Comparison of ENCODE assay signal across 12 cellular contexts in the genomic region with DNA sequence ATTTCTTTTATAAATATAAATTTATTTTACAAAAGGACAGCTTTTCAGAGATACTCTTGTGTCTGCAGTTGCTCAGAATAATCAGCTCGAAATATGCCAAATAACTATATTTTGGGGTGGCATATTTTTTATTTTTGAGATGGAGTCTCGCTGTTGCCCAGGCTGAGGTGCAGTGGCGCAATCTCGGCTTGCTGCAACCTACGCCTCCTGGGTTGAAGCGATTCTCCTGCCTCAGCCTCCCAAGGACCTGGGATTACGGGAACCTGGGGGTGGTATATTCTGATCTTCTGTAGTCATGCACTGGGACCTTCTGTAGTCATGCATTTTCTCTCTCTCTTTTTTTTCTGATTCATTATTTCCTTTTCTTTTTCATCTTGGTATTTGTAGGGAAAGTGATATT.
DNase-seq lines count a peak whose midpoint lies in the region; ATAC-seq and TF ChIP-seq lines count a peak whose summit lies in the region.
"Had no signal": no experiment of that assay in that cellular context is flagged by ENCODE, and none has a peak within 500 bp of the region (broad histone marks: within the 10 kb centered on the region; RNA-seq: fewer than 3 reads in every experiment).

No MANE protein-coding gene starts in this region.

- H3K27ac ChIP-seq in BLaER1 treated with 17β-estradiol and CSF1 and Interleukin-3, amounts not matched to agents 10 nM and 100 nM, result peak overlapping the region; percentile 76 to 96 (median 90); a peak in 18 of 22 replicates
- H3K27ac ChIP-seq in SU-DHL-6 (ENCODE audit: low read depth, low read length) (peak overlapping the region; percentile 100), mesenchymal stem cell (ENCODE audit: low read length, poor library complexity, severe bottlenecking) (no peak overlapping the region), foreskin keratinocyte (no peak overlapping the region)

- no peak overlapping the region for H3K18ac ChIP-seq in mesenchymal stem cell (ENCODE audit: low read depth in 1 of 2, low read length in 2 of 2)

- peak overlapping the region; percentile 87 for H3K4me3 Mint-ChIP-seq in activated naive CD8-positive, alpha-beta T cell treated with anti-CD3 and anti-CD28 coated beads, Interleukin-2, amount 10 ng/mL, durations not matched to agents 7 days and 5 days
- H3K4me3 Mint-ChIP-seq: nephron progenitor cell had no signal

- peaks cover 55 to 89% (median 80%) of the 10 kb centered on the region in 10 experiments for H3K4me1 ChIP-seq in BLaER1 treated with 17β-estradiol and CSF1 and Interleukin-3, amounts not matched to agents 10 nM and 100 nM
- peaks cover 2% of the 10 kb centered on the region for H3K4me1 ChIP-seq in mesenchymal stem cell (ENCODE audit: control insufficient read depth, insufficient read depth, low read depth, low read length)
- H3K4me1 ChIP-seq in foreskin keratinocyte, result no peaks in the 10 kb centered on the region

- no peak overlapping the region for H4K91ac ChIP-seq in mesenchymal stem cell (ENCODE audit: low read length)

- H3K4ac ChIP-seq in mesenchymal stem cell (ENCODE audit: low read depth in 1 of 2, low read length in 2 of 2), result no peak overlapping the region

- no peaks in the 10 kb centered on the region for H3K79me1 ChIP-seq in mesenchymal stem cell (replicated peaks; ENCODE audit: low read length, poor library complexity, severe bottlenecking)

- no peak overlapping the region for H2BK12ac ChIP-seq in mesenchymal stem cell (ENCODE audit: low read length in 2 of 2)

- H4K20me1 ChIP-seq in BLaER1 treated with 17β-estradiol and CSF1 and Interleukin-3, amounts not matched to agents 10 nM and 100 nM, result no peaks in the 10 kb centered on the region
- H4K20me1 ChIP-seq in SU-DHL-6 (ENCODE audit: low read depth, low read length), result no peaks in the 10 kb centered on the region

- peak overlapping the region; percentile 92 for H3K27ac Mint-ChIP-seq in activated naive CD8-positive, alpha-beta T cell treated with anti-CD3 and anti-CD28 coated beads, Interleukin-2, amount 10 ng/mL, durations not matched to agents 7 days and 5 days
- H3K27ac Mint-ChIP-seq: nephron progenitor cell had no signal

- H2BK15ac ChIP-seq in mesenchymal stem cell (ENCODE audit: low read depth, poor library complexity, severe bottlenecking), result no peak overlapping the region

- peaks cover 95% of the 10 kb centered on the region for H3K79me2 ChIP-seq in SU-DHL-6 (ENCODE audit: insufficient read depth, low read length)

- DNase-seq in activated naive CD8-positive, alpha-beta T cell treated with anti-CD3 and anti-CD28 coated beads, Interleukin-2, amount 10 ng/mL, durations not matched to agents 7 days and 5 days, result no peak
- DNase-seq in stimulated activated CD4-positive, alpha-beta T cell treated with anti-CD3 and anti-CD28 coated beads, Interleukin-2, amount 100 ng/mL, for 24 hours, result peak; percentile 55 to 63
- DNase-seq in mesenchymal stem cell, result no peak
- DNase-seq in foreskin keratinocyte, result no peak
- no peak for DNase-seq in NCI-H2227 treated with DMSO at 0.1 percent for 48 hours (lab: John Stamatoyannopoulos, UW)
- DNase-seq: kidney glomerular epithelial cell, NCI-H2081 treated with DMSO at 0.1 percent for 48 hours, nephron progenitor cell, SW 1271 had no signal

- peak overlapping the region in 9 of 10 experiments; percentile 49 to 71 (median 61); a peak in 15 of 20 replicates for H3K4me3 ChIP-seq in BLaER1 treated with 17β-estradiol and CSF1 and Interleukin-3, amounts not matched to agents 10 nM and 100 nM
- H3K4me3 ChIP-seq in SU-DHL-6 (ENCODE audit: insufficient read depth, low read length, poor library complexity, severe bottlenecking) (peak overlapping the region; percentile 85), mesenchymal stem cell (ENCODE audit: insufficient read depth in 1 of 2, low read depth in 1 of 2, low read length in 2 of 2) (no peak overlapping the region)

- H3K23ac ChIP-seq in mesenchymal stem cell (ENCODE audit: low read length in 2 of 2), result no peak overlapping the region

- no peak overlapping the region for H4K8ac ChIP-seq in mesenchymal stem cell (ENCODE audit: low read length)

- 98% methylated on average over 4 of the region's 7 CpGs for WGBS in mesenchymal stem cell

- no peaks in the 10 kb centered on the region for H3K9me2 ChIP-seq in SU-DHL-6 (replicated peaks; ENCODE audit: insufficient read depth, low read length)

- H2BK120ac ChIP-seq in mesenchymal stem cell (ENCODE audit: low read depth, low read length), result no peak overlapping the region

- no peak for ATAC-seq in activated naive CD8-positive, alpha-beta T cell treated with anti-CD3 and anti-CD28 coated beads, Interleukin-2, amount 10 ng/mL, durations not matched to agents 7 days and 5 days (ENCODE audit: low read depth)
- ATAC-seq in foreskin keratinocyte, result no peak
- ATAC-seq in GM19328 (IDR thresholded peaks at IDR 0.05; ENCODE audit: unreplicated experiment), result no peak

- peaks cover 37% of the 10 kb centered on the region for H3K4me1 Mint-ChIP-seq in activated naive CD8-positive, alpha-beta T cell treated with anti-CD3 and anti-CD28 coated beads, Interleukin-2, amount 10 ng/mL, durations not matched to agents 7 days and 5 days
- H3K4me1 Mint-ChIP-seq: nephron progenitor cell had no signal

- no peak overlapping the region for H2BK5ac ChIP-seq in mesenchymal stem cell (ENCODE audit: low read depth, low read length, poor library complexity, severe bottlenecking)

- TF ChIP-seq CTCF in SU-DHL-6 (IDR thresholded peaks at IDR 0.05; ENCODE audit: insufficient read depth, low read length, poor library complexity, severe bottlenecking) (no peak), foreskin keratinocyte (conservative IDR thresholded peaks at IDR 0.05) (no peak)

- H2AFZ ChIP-seq in SU-DHL-6 (ENCODE audit: low read depth, low read length, severe bottlenecking), result no peak overlapping the region
- no peak overlapping the region for H2AFZ ChIP-seq in mesenchymal stem cell (ENCODE audit: low read depth, low read length)

- POLR2A ChIA-PET in activated naive CD8-positive, alpha-beta T cell treated with anti-CD3 and anti-CD28 coated beads, Interleukin-2, amount 10 ng/mL, durations not matched to agents 7 days and 5 days (lab: Charles Lee), result interaction anchor here (0.7 to 14.2 kb wide), 12 partner anchors 6 to 945 kb away, joined by 3 to 258 read pairs (median 46); a partner anchor contains a TSS

- H3K14ac ChIP-seq in mesenchymal stem cell (ENCODE audit: low read length in 2 of 2), result no peak overlapping the region

- peak overlapping the region; percentile 78 to 97 (median 87) for H3K4me2 ChIP-seq in BLaER1 treated with 17β-estradiol and CSF1 and Interleukin-3, amounts not matched to agents 10 nM and 100 nM
- H3K4me2 ChIP-seq in SU-DHL-6 (ENCODE audit: low read depth, low read length, poor library complexity, severe bottlenecking), result peak overlapping the region; percentile 99
- no peak overlapping the region for H3K4me2 ChIP-seq in mesenchymal stem cell (ENCODE audit: low read length, poor library complexity, severe bottlenecking)

- H3K27me3 Mint-ChIP-seq in activated naive CD8-positive, alpha-beta T cell treated with anti-CD3 and anti-CD28 coated beads, Interleukin-2, amount 10 ng/mL, durations not matched to agents 7 days and 5 days, result peaks cover 1% of the 10 kb centered on the region

- no peaks in the 10 kb centered on the region for H3K9me3 Mint-ChIP-seq in activated naive CD8-positive, alpha-beta T cell treated with anti-CD3 and anti-CD28 coated beads, Interleukin-2, amount 10 ng/mL, durations not matched to agents 7 days and 5 days
- H3K9me3 Mint-ChIP-seq: nephron progenitor cell had no signal

- H3K9me3 ChIP-seq in BLaER1 treated with 17β-estradiol and CSF1 and Interleukin-3, amounts not matched to agents 10 nM and 100 nM (replicated peaks in 1 of 11), result no peaks in the 10 kb centered on the region
- H3K9me3 ChIP-seq in SU-DHL-6 (ENCODE audit: insufficient read depth, low read length), result no peaks in the 10 kb centered on the region
- no peaks in the 10 kb centered on the region for H3K9me3 ChIP-seq in mesenchymal stem cell (ENCODE audit: control insufficient read depth, low read length)

- H3K36me3 ChIP-seq in BLaER1 treated with 17β-estradiol and CSF1 and Interleukin-3, amounts not matched to agents 10 nM and 100 nM, result peaks cover 0 to 19% (median 10%) of the 10 kb centered on the region in 11 experiments; a peak in 14 of 22 replicates
- H3K36me3 ChIP-seq in SU-DHL-6 (ENCODE audit: low read length) (peaks cover 5% of the 10 kb centered on the region), mesenchymal stem cell (ENCODE audit: control insufficient read depth in 1 of 2, insufficient read depth in 2 of 2, low read depth in 1 of 2, low read length in 2 of 2) (peaks cover 0 to 3% of the 10 kb centered on the region in 2 experiments)

- H3K9ac ChIP-seq in BLaER1 treated with 17β-estradiol and CSF1 and Interleukin-3, amounts not matched to agents 10 nM and 100 nM, result peak overlapping the region in 7 of 11 experiments; percentile 77 to 87 (median 83); a peak in 10 of 22 replicates
- H3K9ac ChIP-seq in SU-DHL-6 (ENCODE audit: low read length) (peak overlapping the region; percentile 84), mesenchymal stem cell (ENCODE audit: low read length) (no peak overlapping the region)

- no peaks in the 10 kb centered on the region for H3K27me3 ChIP-seq in BLaER1 treated with 17β-estradiol and CSF1 and Interleukin-3, amounts not matched to agents 10 nM and 100 nM
- H3K27me3 ChIP-seq in SU-DHL-6 (ENCODE audit: low read length) (no peaks in the 10 kb centered on the region), mesenchymal stem cell (ENCODE audit: control insufficient read depth in 1 of 2, insufficient read depth in 1 of 2, low read length in 2 of 2) (no peaks in the 10 kb centered on the region), foreskin keratinocyte (no peaks in the 10 kb centered on the region)

- peaks cover 63% of the 10 kb centered on the region for H3F3A ChIP-seq in SU-DHL-6 (ENCODE audit: insufficient read depth)

- H3K36me3 Mint-ChIP-seq in activated naive CD8-positive, alpha-beta T cell treated with anti-CD3 and anti-CD28 coated beads, Interleukin-2, amount 10 ng/mL, durations not matched to agents 7 days and 5 days, result peaks cover 64% of the 10 kb centered on the region

- no peak overlapping the region for H2AK5ac ChIP-seq in mesenchymal stem cell (ENCODE audit: low read length, severe bottlenecking)

Comparison
In these comparisons a context has a peak if more than half of its experiments do, and no peak if none do; other contexts are left out.
1. H3K27ac ChIP-seq: peak in BLaER1 treated with 17β-estradiol and CSF1 and Interleukin-3, amounts not matched to agents 10 nM and 100 nM (11 of 11) and SU-DHL-6 (single experiment); none in mesenchymal stem cell (single experiment) and foreskin keratinocyte (single experiment).
2. H3K4me3 ChIP-seq: peak in BLaER1 treated with 17β-estradiol and CSF1 and Interleukin-3, amounts not matched to agents 10 nM and 100 nM (9 of 10) and SU-DHL-6 (single experiment); none in mesenchymal stem cell (0 of 2).
3. DNase-seq: peak in stimulated activated CD4-positive, alpha-beta T cell treated with anti-CD3 and anti-CD28 coated beads, Interleukin-2, amount 100 ng/mL, for 24 hours (2 of 2); none in activated naive CD8-positive, alpha-beta T cell treated with anti-CD3 and anti-CD28 coated beads, Interleukin-2, amount 10 ng/mL, durations not matched to agents 7 days and 5 days (single experiment), mesenchymal stem cell (single experiment), foreskin keratinocyte (0 of 2) and NCI-H2227 treated with DMSO at 0.1 percent for 48 hours (single experiment).